ENCODE assay signal across 8 cellular contexts in the genomic region with DNA sequence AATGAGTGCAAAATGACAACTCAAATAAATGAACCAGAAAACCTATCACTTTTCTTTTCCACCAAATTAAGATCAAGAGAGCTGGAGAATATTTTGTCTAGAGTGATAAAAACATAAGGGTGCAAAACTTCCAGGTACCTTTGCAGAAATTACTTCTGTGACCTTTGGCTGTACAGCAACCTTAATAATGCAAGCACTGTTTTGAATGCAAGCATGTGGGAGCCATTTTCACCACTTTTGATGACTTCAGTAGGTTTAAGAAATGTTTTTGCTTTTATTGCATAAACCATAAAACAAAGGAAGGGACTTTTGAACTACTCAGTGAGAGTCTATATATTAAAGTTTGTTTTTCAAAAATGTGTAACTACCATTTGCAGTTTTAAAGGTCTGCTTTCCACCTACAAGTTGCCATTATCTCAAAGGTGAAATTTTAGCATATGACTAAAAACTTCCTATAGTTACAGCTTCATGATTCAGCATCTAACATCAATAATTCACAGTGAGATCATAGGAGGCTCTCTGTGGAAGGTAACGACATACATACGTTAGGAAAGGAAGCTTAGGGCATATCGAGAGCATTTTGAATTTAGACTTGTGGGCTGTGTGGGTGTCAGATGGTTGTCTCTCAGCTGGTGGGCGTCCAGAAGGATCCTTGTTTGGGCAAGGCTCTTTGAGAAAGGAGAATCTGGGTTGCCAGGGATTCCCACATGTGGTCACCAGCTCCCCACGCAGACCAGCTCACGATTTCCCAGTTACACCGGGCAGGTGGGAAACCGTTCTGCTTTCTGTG. TPM values are rescaled to one million over a fixed set of nuclear protein-coding genes. Genes with fewer than 3 reads are reported as not detected.
DNase-seq lines count a peak whose midpoint lies in the region; ATAC-seq and TF ChIP-seq lines count a peak whose summit lies in the region.

No MANE protein-coding gene starts in this region.

- no peaks in the 10 kb centered on the region for H3K27me3 Mint-ChIP-seq in nephron progenitor cell (ENCODE audit: low read depth, poor library complexity)

- H3K9ac ChIP-seq in SK-N-MC (ENCODE audit: insufficient read length) = no peak overlapping the region
- peak overlapping the region; percentile 92 for H3K9ac ChIP-seq in mammary epithelial cell (ENCODE audit: insufficient read depth, low read length)

- intact Hi-C loops in mammary epithelial cell (cut with micrococcal nuclease) = loop anchor here (2.0 kb wide), 1 partner anchor 57 kb away; no protein-coding TSS in a partner anchor

- BruUV-seq in mammary epithelial cell (replicated peaks; lab: Mats Ljungman, UMichigan) = no TSS peak

- no peak for ATAC-seq in thoracic aorta (ENCODE audit: insufficient number of reproducible peaks, low FRiP score, low read depth)

- H3K36me3 ChIP-seq in SK-N-MC (ENCODE audit: insufficient read depth, low read length) = peaks cover 15% of the 10 kb centered on the region
- H3K36me3 ChIP-seq in mammary epithelial cell (ENCODE audit: insufficient read depth, low read length) = peaks cover 19% of the 10 kb centered on the region
- peaks cover 14 to 16% of the 10 kb centered on the region in 2 donors for H3K36me3 ChIP-seq in muscle layer of duodenum (ENCODE audit: control insufficient read depth in 1 of 2, insufficient read depth in 2 of 2, low read length in 2 of 2)
- H3K36me3 ChIP-seq in thoracic aorta = peaks cover 15% of the 10 kb centered on the region

- peaks cover 35% of the 10 kb centered on the region for H3K79me2 ChIP-seq in mammary epithelial cell (ENCODE audit: insufficient read depth, low read length)

- H3K4me3 ChIP-seq in GM12865 (ENCODE audit: low read depth, low read length) (peak overlapping the region; percentile 34; the same call in 1 of the 2 replicates), SK-N-MC (peak overlapping the region; percentile 94), mammary epithelial cell (replicated peaks in 1 of 3; ENCODE audit: insufficient read depth in 1 of 3, low read depth in 2 of 3, low read length in 3 of 3) (peak overlapping the region; percentile 47 to 69 (median 50)), muscle layer of duodenum (ENCODE audit: low read depth in 1 of 2, low read length in 2 of 2) (peak overlapping the region; percentile 60 to 94), thoracic aorta (peak overlapping the region; percentile 97)

- DNase-seq in GM12865 (ENCODE audit: low read depth) (peak; percentile 15), SK-N-MC (ENCODE audit: low read depth, low spot score) (no peak), mammary epithelial cell (peak; percentile 85), thoracic aorta (ENCODE audit: low spot score) (no peak), AML-193 (lab: John Stamatoyannopoulos, UW) (no peak), NCI-H2196 treated with DMSO at 0.1 percent for 48 hours (lab: John Stamatoyannopoulos, UW; ENCODE audit: unreplicated experiment) (no peak), nephron progenitor cell (no peak)

- H3K4me3 Mint-ChIP-seq in nephron progenitor cell = no peak overlapping the region

- H3K9me3 Mint-ChIP-seq in nephron progenitor cell = no peaks in the 10 kb centered on the region

- H3K27ac Mint-ChIP-seq in nephron progenitor cell = no peak overlapping the region

- dilution Hi-C loops in mammary epithelial cell (cut with HindIII; ENCODE audit: low sequenced_read_pairs) = loop anchor here (5.0 kb wide), 2 partner anchors 52 to 102 kb away; no protein-coding TSS in a partner anchor

- 1% methylated on average over 8 of the region's 8 CpGs for whole genome bisulfite sequencing in mammary epithelial cell (ENCODE audit: low coverage, missing lambda C conversion rate)

- H3K4me1 ChIP-seq in mammary epithelial cell (ENCODE audit: insufficient read depth, low read length) (peaks cover 33% of the 10 kb centered on the region), muscle layer of duodenum (ENCODE audit: control insufficient read depth in 1 of 2, insufficient read depth in 2 of 2, low read length in 2 of 2) (peaks cover 6 to 13% of the 10 kb centered on the region in 2 donors), thoracic aorta (ENCODE audit: control insufficient read depth in 1 of 2, low read depth in 2 of 2) (peaks cover 13 to 37% of the 10 kb centered on the region in 2 donors)

- H3K27me3 ChIP-seq in mammary epithelial cell (ENCODE audit: insufficient read depth, low read length) (no peaks in the 10 kb centered on the region), muscle layer of duodenum (ENCODE audit: low read depth, low read length) (no peaks in the 10 kb centered on the region), thoracic aorta (replicated peaks; ENCODE audit: insufficient read depth) (no peaks in the 10 kb centered on the region)

- H3K4me1 Mint-ChIP-seq in nephron progenitor cell = peaks cover 42% of the 10 kb centered on the region

- peak overlapping the region; percentile 34; the same call in 1 of the 2 replicates for H3K27ac ChIP-seq in SK-N-MC
- H3K27ac ChIP-seq in mammary epithelial cell (ENCODE audit: insufficient read depth, low read depth, low read length) = peak overlapping the region; percentile 97
- peak overlapping the region; percentile 74 for H3K27ac ChIP-seq in muscle layer of duodenum (ENCODE audit: low read length)
- peak overlapping the region; percentile 63 to 71 for H3K27ac ChIP-seq in thoracic aorta

- TF ChIP-seq CTCF in GM12865 (IDR thresholded peaks at IDR 0.05; ENCODE audit: insufficient read depth, low read depth, low read length, missing control alignments) = no peak
- no peak for TF ChIP-seq CTCF in mammary epithelial cell (conservative IDR thresholded peaks at IDR 0.05 in 1 of 2, IDR thresholded peaks at IDR 0.05 in 1 of 2; ENCODE audit: extremely low read depth in 1 of 2, insufficient read depth in 1 of 2, low read depth in 1 of 2, low read length in 2 of 2)
- no peak for TF ChIP-seq CTCF in thoracic aorta (IDR thresholded peaks at IDR 0.05)
- TF ChIP-seq CTCF in nephron progenitor cell (IDR thresholded peaks at IDR 0.05) = no peak

- peaks cover 13% of the 10 kb centered on the region for H3K36me3 Mint-ChIP-seq in nephron progenitor cell (ENCODE audit: low read depth)

- H4K20me1 ChIP-seq in mammary epithelial cell (ENCODE audit: insufficient read depth, low read length) = no peaks in the 10 kb centered on the region

- H3K9me3 ChIP-seq in SK-N-MC (ENCODE audit: low read depth, low read length) (no peaks in the 10 kb centered on the region), mammary epithelial cell (replicated peaks; ENCODE audit: insufficient read depth, low read length) (no peaks in the 10 kb centered on the region), muscle layer of duodenum (ENCODE audit: control insufficient read depth in 1 of 2, low read length in 2 of 2) (no peaks in the 10 kb centered on the region), thoracic aorta (no peaks in the 10 kb centered on the region)

- in situ Hi-C loops in mammary epithelial cell (cut with MboI; ENCODE audit: low sequenced_read_pairs in 2 of 2) = loop anchor here (5.0 kb wide), 1 partner anchor 112 kb away; no protein-coding TSS in a partner anchor

- peak overlapping the region; percentile 19 for H2AFZ ChIP-seq in mammary epithelial cell (ENCODE audit: low read depth, low read length)

- peak overlapping the region; percentile 83 for H3K4me2 ChIP-seq in mammary epithelial cell (ENCODE audit: insufficient read depth, low read depth, low read length)

- CTCF ChIA-PET in mammary epithelial cell (lab: Charles Lee; ENCODE audit: low non-redundant PET) = interaction anchor here (0.7 to 1.2 kb wide), 2 partner anchors 122 to 124 kb away, joined by 4 to 6 read pairs; no protein-coding TSS in a partner anchor

RNA-seq across cellular contexts. Expression of gene GADD45A, which starts 1.1 kb away (rescaled TPM):
- total RNA-seq in mammary epithelial cell (100 to 1,000 TPM; 119 to 371 TPM), thoracic aorta (100 to 1,000 TPM; 227 to 262 TPM)
- polyA plus RNA-seq in mammary epithelial cell = 75.5 TPM
- polyA minus RNA-seq in mammary epithelial cell = 27.2 TPM

Comparison
In these comparisons a context has a peak if more than half of its experiments do, and no peak if none do; other contexts are left out.
1. DNase-seq: peak in GM12865 (single experiment) and mammary epithelial cell (single experiment); none in SK-N-MC (single experiment), thoracic aorta (single experiment), AML-193 (0 of 2), NCI-H2196 treated with DMSO at 0.1 percent for 48 hours (single experiment) and nephron progenitor cell (single experiment).
2. H3K4me3 ChIP-seq: peak in every context shown above with its lines; median percentile 97 in thoracic aorta; 94 in SK-N-MC; 77 in muscle layer of duodenum; 50 in mammary epithelial cell; 34 in GM12865.
3. H3K27ac ChIP-seq: peak in every context shown above with its lines; median percentile 97 in mammary epithelial cell; 74 in muscle layer of duodenum; 67 in thoracic aorta; 34 in SK-N-MC.